In genomic region chr12:128810182-128811127, GRCh38 we compare ENCODE assay signal across 1 cellular context.
TF ChIP-seq lines count a peak whose summit lies in the region.

No MANE protein-coding gene starts in this region.

TF ChIP-seq in GM12878, 131 proteins besides CTCF, POLR2A, EP300 and RAD21 (continued from another document and continues in another):
- TF ChIP-seq REST (IDR thresholded peaks at IDR 0.05; ENCODE audit: low read depth, low read length): no peak
- TF ChIP-seq TAF1 (IDR thresholded peaks at IDR 0.05; ENCODE audit: borderline replicate concordance, low read depth, low read length): no peak
- TF ChIP-seq MYB (IDR thresholded peaks at IDR 0.05; ENCODE audit: borderline replicate concordance, low read depth, low read length): no peak
- TF ChIP-seq ZNF622 (IDR thresholded peaks at IDR 0.05): no peak
- TF ChIP-seq NBN (IDR thresholded peaks at IDR 0.05): 0 out of 2 replicates have a peak, but pooled peaks have one; percentile 40
- no peak for TF ChIP-seq E2F8 (IDR thresholded peaks at IDR 0.05; ENCODE audit: low read depth, partially characterized antibody)
- peak; percentile 91 for TF ChIP-seq MTA2 (IDR thresholded peaks at IDR 0.05; ENCODE audit: low read depth)
- TF ChIP-seq ETV6 (conservative IDR thresholded peaks at IDR 0.05 in 1 of 2, IDR thresholded peaks at IDR 0.05 in 1 of 2; ENCODE audit: borderline replicate concordance in 1 of 2, low read depth in 1 of 2): peak in 1 of 2 experiments; percentile 69; a peak in 2 of 4 replicates
- TF ChIP-seq ATF3 (IDR thresholded peaks at IDR 0.05; ENCODE audit: borderline replicate concordance, extremely low read depth, low read depth, low read length): no peak
- peak; percentile 76 for TF ChIP-seq DPF2 (IDR thresholded peaks at IDR 0.05)
- TF ChIP-seq NR2F1 (conservative IDR thresholded peaks at IDR 0.05): peak; percentile 31
- TF ChIP-seq STAT1 (conservative IDR thresholded peaks at IDR 0.05): peak; percentile 64; the same call in 1 of the 2 replicates
- no peak for TF ChIP-seq SIX5 (IDR thresholded peaks at IDR 0.05; ENCODE audit: low read depth, low read length, severe bottlenecking)
- no peak for TF ChIP-seq YBX1 (IDR thresholded peaks at IDR 0.05)
- no peak for TF ChIP-seq EZH2 (IDR thresholded peaks at IDR 0.05; ENCODE audit: borderline replicate concordance, control insufficient read depth, low read depth, low read length)
- peak; percentile 92 for TF ChIP-seq ATF2 (IDR thresholded peaks at IDR 0.05; ENCODE audit: low read length)
- no peak for TF ChIP-seq USF2 (IDR thresholded peaks at IDR 0.05; ENCODE audit: borderline replicate concordance, low read depth, low read length)
- TF ChIP-seq BRCA1 (IDR thresholded peaks at IDR 0.05; ENCODE audit: low read depth, low read length): no peak
- TF ChIP-seq CEBPB (IDR thresholded peaks at IDR 0.05; ENCODE audit: borderline replicate concordance in 1 of 2, low read depth in 2 of 2, low read length in 2 of 2): no peak
- no peak for TF ChIP-seq IRF3 (IDR thresholded peaks at IDR 0.05)
- peak; percentile 67 to 79 for TF ChIP-seq IKZF2 (IDR thresholded peaks at IDR 0.05)
- no peak for TF ChIP-seq NFYA (IDR thresholded peaks at IDR 0.05; ENCODE audit: borderline replicate concordance, low read depth, low read length)
- TF ChIP-seq SUPT20H (IDR thresholded peaks at IDR 0.05; ENCODE audit: borderline replicate concordance, control insufficient read depth, low read depth, low read length): no peak
- peak; percentile 66 to 79; a peak in 3 of 4 replicates for TF ChIP-seq BHLHE40 (IDR thresholded peaks at IDR 0.05; ENCODE audit: borderline replicate concordance in 1 of 2, low read depth in 2 of 2, low read length in 1 of 2)
- no peak for TF ChIP-seq ESRRA (IDR thresholded peaks at IDR 0.05; ENCODE audit: low read length)
- TF ChIP-seq RFX5 (IDR thresholded peaks at IDR 0.05; ENCODE audit: low read depth, low read length): no peak
- TF ChIP-seq EGR1 (IDR thresholded peaks at IDR 0.05; ENCODE audit: borderline replicate concordance in 1 of 2, low read depth in 2 of 2, low read length in 2 of 2): no peak
- TF ChIP-seq CREB1 (IDR thresholded peaks at IDR 0.05; ENCODE audit: low read depth): peak; percentile 90
- TF ChIP-seq GATAD2B (conservative IDR thresholded peaks at IDR 0.05; ENCODE audit: low read depth): peak; percentile 45
- peak; percentile 65 for TF ChIP-seq MEF2B (IDR thresholded peaks at IDR 0.05; ENCODE audit: partially characterized antibody, poor library complexity, severe bottlenecking)
- TF ChIP-seq JUND (IDR thresholded peaks at IDR 0.05; ENCODE audit: low read depth, low read length): peak; percentile 89
- no peak; the same call in 1 of the 2 replicates for TF ChIP-seq ZBTB40 (IDR thresholded peaks at IDR 0.05; ENCODE audit: borderline replicate concordance)
- TF ChIP-seq SREBF1 (IDR thresholded peaks at IDR 0.05; ENCODE audit: low read length): no peak
- TF ChIP-seq BACH1 (IDR thresholded peaks at IDR 0.05; ENCODE audit: borderline replicate concordance): peak; percentile 87
- peak; percentile 60; the same call in 1 of the 2 replicates for TF ChIP-seq MAX (IDR thresholded peaks at IDR 0.05; ENCODE audit: low read depth, low read length)
- TF ChIP-seq NFIC (IDR thresholded peaks at IDR 0.05; ENCODE audit: low read depth, low read length): peak; percentile 82
- no peak; the same call in 1 of the 2 replicates for TF ChIP-seq CHD1 (IDR thresholded peaks at IDR 0.05; ENCODE audit: low read depth, low read length)
- no peak for TF ChIP-seq ZNF274 (IDR thresholded peaks at IDR 0.05; ENCODE audit: insufficient read depth, insufficient read length)
- peak; percentile 76 for TF ChIP-seq PKNOX1 (IDR thresholded peaks at IDR 0.05)
- TF ChIP-seq SMC3 (IDR thresholded peaks at IDR 0.05; ENCODE audit: borderline replicate concordance, low read length): 0 out of 2 replicates have a peak, but pooled peaks have one; percentile 2
- TF ChIP-seq MLLT1 (IDR thresholded peaks at IDR 0.05): peak; percentile 95
- TF ChIP-seq NR2C1 (IDR thresholded peaks at IDR 0.05): no peak
- TF ChIP-seq ZNF217 (IDR thresholded peaks at IDR 0.05): no peak
- TF ChIP-seq STAT3 (IDR thresholded peaks at IDR 0.05; ENCODE audit: low read depth, low read length): no peak
- no peak; the same call in 1 of the 2 replicates for TF ChIP-seq BMI1 (IDR thresholded peaks at IDR 0.05; ENCODE audit: borderline replicate concordance)
- TF ChIP-seq MTA3 (IDR thresholded peaks at IDR 0.05; ENCODE audit: borderline replicate concordance, low read length): peak; percentile 72; the same call in 1 of the 2 replicates
- peak; percentile 56 for TF ChIP-seq SP1 (IDR thresholded peaks at IDR 0.05; ENCODE audit: low read depth, low read length)
- TF ChIP-seq PAX5 (IDR thresholded peaks at IDR 0.05; ENCODE audit: borderline replicate concordance, low read depth, low read length): peak; percentile 81
- peak; percentile 65 for TF ChIP-seq MXI1 (IDR thresholded peaks at IDR 0.05; ENCODE audit: low read depth, low read length)
